ENCODE assay signal across 19 cellular contexts in the genomic region with DNA sequence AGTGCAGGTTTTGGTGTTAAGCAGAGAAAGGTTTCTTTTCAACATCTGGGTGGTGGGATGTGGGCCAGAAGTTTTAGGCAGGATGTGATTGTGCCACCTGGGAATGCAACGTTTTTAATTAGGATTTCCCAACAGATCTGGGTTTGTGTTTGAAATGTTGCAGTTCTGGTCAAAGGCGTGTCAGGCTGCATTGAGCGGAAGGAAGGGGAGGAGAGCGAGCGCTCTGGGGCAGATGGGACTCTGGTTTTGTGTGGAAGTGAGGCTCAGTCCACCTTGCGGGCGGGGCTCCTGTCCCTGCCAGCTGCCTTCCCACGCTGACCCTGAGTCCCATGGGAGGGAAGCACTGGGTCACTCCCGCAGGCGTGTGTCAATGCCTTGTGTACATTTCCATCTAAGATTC.
"Had no signal": no experiment of that assay in that cellular context is flagged by ENCODE, and none has a peak within 500 bp of the region (broad histone marks: within the 10 kb centered on the region; RNA-seq: fewer than 3 reads in every experiment).

No MANE protein-coding gene starts in this region.

- H3K36me3 Mint-ChIP-seq: activated CD8-positive, alpha-beta memory T cell treated with anti-CD3 and anti-CD28 coated beads, Interleukin-2, amount 10 ng/mL, durations not matched to agents 7 days and 5 days; activated naive CD8-positive, alpha-beta T cell treated with anti-CD3 and anti-CD28 coated beads, Interleukin-2, amount 10 ng/mL, durations not matched to agents 7 days and 5 days; mesothelial cell of epicardium; T-cell; WTC11 had no signal

- H3K4me1 Mint-ChIP-seq: activated CD4-positive, alpha-beta T cell treated with anti-CD3 and anti-CD28 coated beads for 36 hours; activated CD8-positive, alpha-beta memory T cell treated with anti-CD3 and anti-CD28 coated beads, Interleukin-2, amount 10 ng/mL, durations not matched to agents 7 days and 5 days; activated naive CD8-positive, alpha-beta T cell treated with anti-CD3 and anti-CD28 coated beads, Interleukin-2, amount 10 ng/mL, durations not matched to agents 7 days and 5 days; immature natural killer cell; T-cell; WTC11 had no signal

- H3K27me3 Mint-ChIP-seq: activated CD8-positive, alpha-beta memory T cell treated with anti-CD3 and anti-CD28 coated beads, Interleukin-2, amount 10 ng/mL, durations not matched to agents 7 days and 5 days; activated naive CD8-positive, alpha-beta T cell treated with anti-CD3 and anti-CD28 coated beads, Interleukin-2, amount 10 ng/mL, durations not matched to agents 7 days and 5 days had no signal

- H3K9me3 Mint-ChIP-seq: activated naive CD8-positive, alpha-beta T cell treated with anti-CD3 and anti-CD28 coated beads, Interleukin-2, amount 10 ng/mL, durations not matched to agents 7 days and 5 days; immature natural killer cell; mesothelial cell of epicardium; nephron had no signal

- H3K4me3 Mint-ChIP-seq: activated CD4-positive, alpha-beta T cell treated with anti-CD3 and anti-CD28 coated beads for 36 hours; activated CD8-positive, alpha-beta memory T cell treated with anti-CD3 and anti-CD28 coated beads, Interleukin-2, amount 10 ng/mL, durations not matched to agents 7 days and 5 days; activated naive CD8-positive, alpha-beta T cell treated with anti-CD3 and anti-CD28 coated beads, Interleukin-2, amount 10 ng/mL, durations not matched to agents 7 days and 5 days; immature natural killer cell; mesothelial cell of epicardium; nephron; T-cell; WTC11 had no signal

- H3K27ac Mint-ChIP-seq: activated CD4-positive, alpha-beta T cell treated with anti-CD3 and anti-CD28 coated beads for 36 hours; activated CD8-positive, alpha-beta memory T cell treated with anti-CD3 and anti-CD28 coated beads, Interleukin-2, amount 10 ng/mL, durations not matched to agents 7 days and 5 days; activated naive CD8-positive, alpha-beta T cell treated with anti-CD3 and anti-CD28 coated beads, Interleukin-2, amount 10 ng/mL, durations not matched to agents 7 days and 5 days; immature natural killer cell; mesothelial cell of epicardium; nephron; T-cell; WTC11 had no signal

- DNase-seq: activated CD4-positive, alpha-beta T cell treated with anti-CD3 and anti-CD28 coated beads for 36 hours; activated CD4-positive, alpha-beta T cell treated with anti-CD3 and anti-CD28 coated beads, Interleukin-2, amount 50 U/mL, for 48 hours; activated CD8-positive, alpha-beta memory T cell treated with anti-CD3 and anti-CD28 coated beads, Interleukin-2, amount 10 ng/mL, durations not matched to agents 7 days and 5 days; activated naive CD4-positive, alpha-beta T cell; activated naive CD8-positive, alpha-beta T cell treated with anti-CD3 and anti-CD28 coated beads, Interleukin-2, amount 10 ng/mL, durations not matched to agents 7 days and 5 days; amygdala; caudate nucleus; dorsolateral prefrontal cortex; gastrocnemius medialis; immature natural killer cell; kidney glomerular epithelial cell; stimulated activated CD4-positive, alpha-beta T cell treated with anti-CD3 and anti-CD28 coated beads, Interleukin-12 subunit alpha, Interleukin-12 subunit beta, amount 100 ng/mL, for 4 hours; stimulated activated CD4-positive, alpha-beta T cell treated with anti-CD3 and anti-CD28 coated beads, Interleukin-1b, Interleukin-23, amount 100 ng/mL, for 48 hours; stimulated activated naive CD8-positive, alpha-beta T cell treated with anti-CD3 and anti-CD28 coated beads, Interleukin-15, Interleukin-2, amounts not matched to agents 100 U/mL and 50 U/mL, for 24 hours; T-cell; transverse colon had no signal
